Comparison of ENCODE assay signal across 22 cellular contexts in genomic region chr20:48156521-48156920, GRCh38.
DNase-seq lines count a peak whose midpoint lies in the region; ATAC-seq, FAIRE-seq and TF ChIP-seq lines count a peak whose summit lies in the region.
"Had no signal": no experiment of that assay in that cellular context is flagged by ENCODE, and none has a peak within 500 bp of the region (broad histone marks: within the 10 kb centered on the region; RNA-seq: fewer than 3 reads in every experiment).

No MANE protein-coding gene starts in this region.

- peaks cover 3% of the 10 kb centered on the region for H3K9me3 Mint-ChIP-seq in activated T-cell treated with anti-CD3 and anti-CD28 coated beads, Interleukin-2, amount 50 U/mL, for 4 hours

- no peak overlapping the region for H3K14ac ChIP-seq in trophoblast cell (ENCODE audit: low read length)

- intact Hi-C loops in PC-9 (cut with micrococcal nuclease; ENCODE audit: unreplicated experiment) = loop anchor here (2.0 kb wide), 2 partner anchors 138 to 464 kb away; no protein-coding TSS in a partner anchor

- TF ChIP-seq CTCF in PC-9 (conservative IDR thresholded peaks at IDR 0.05) (no peak), bronchial epithelial cell (IDR thresholded peaks at IDR 0.05; ENCODE audit: insufficient read depth, low read length, severe bottlenecking) (no peak)

- no peak for ATAC-seq in activated T-cell treated with anti-CD3 and anti-CD28 coated beads, Interleukin-2, amount 50 U/mL, for 4 hours
- ATAC-seq: CD8-positive, alpha-beta T cell; GM12878; GM23338; HCT116 had no signal

- H3K4me1 ChIP-seq in PC-9 (replicated peaks; ENCODE audit: insufficient read depth) (peaks cover 45% of the 10 kb centered on the region), trophoblast cell (ENCODE audit: control insufficient read depth in 1 of 2, insufficient read depth in 2 of 2, low read length in 2 of 2) (peaks cover 0 to 5% of the 10 kb centered on the region in 2 experiments)

- CTCF ChIA-PET in PC-9 (lab: Charles Lee) = no interaction called here

- H4K20me1 ChIP-seq in PC-9 (ENCODE audit: insufficient read depth) = no peaks in the 10 kb centered on the region
- H4K20me1 ChIP-seq: BLaER1 had no signal

- no peak overlapping the region for H3K23ac ChIP-seq in trophoblast cell (ENCODE audit: low read length)

- H3K4me2 ChIP-seq in PC-9 (peak overlapping the region; percentile 48), trophoblast cell (ENCODE audit: low read length) (no peak overlapping the region)
- H3K4me2 ChIP-seq: BLaER1, GM23338 had no signal

- H3K79me2 ChIP-seq in PC-9 (ENCODE audit: low read depth) (no peaks in the 10 kb centered on the region), trophoblast cell (ENCODE audit: control insufficient read depth, insufficient read depth, low read length, poor library complexity) (no peaks in the 10 kb centered on the region)

- BruUV-seq in PC-9 (replicated peaks; lab: Mats Ljungman, UMichigan) = no TSS peak

- H4K12ac ChIP-seq in trophoblast cell (ENCODE audit: low read depth, low read length) = no peak overlapping the region

- H3K4me1 Mint-ChIP-seq in activated T-cell treated with anti-CD3 and anti-CD28 coated beads, Interleukin-2, amount 50 U/mL, for 4 hours (ENCODE audit: low read depth) = no peaks in the 10 kb centered on the region
- H3K4me1 Mint-ChIP-seq: B cell; CD4-positive, CD25-positive, alpha-beta regulatory T cell had no signal

- no CpG with 5 or more reads among the region's 2 CpGs for WGBS in trophoblast cell (ENCODE audit: extremely low coverage, insufficient coverage, insufficient read length)

- FAIRE-seq in bronchial epithelial cell (lab: Jason Lieb, UNC) = no peak
- FAIRE-seq: D721Med, GM12878, GM19239 had no signal

- H2BK12ac ChIP-seq in trophoblast cell (ENCODE audit: low read length) = no peak overlapping the region

- no peak overlapping the region for H3K4me3 Mint-ChIP-seq in activated T-cell treated with anti-CD3 and anti-CD28 coated beads, Interleukin-2, amount 50 U/mL, for 4 hours
- H3K4me3 Mint-ChIP-seq: B cell; CD4-positive, CD25-positive, alpha-beta regulatory T cell; CD8-positive, alpha-beta T cell; GM23338; H9 had no signal

- H2AFZ ChIP-seq in PC-9 (no peak overlapping the region), trophoblast cell (ENCODE audit: insufficient read depth, low read length, poor library complexity) (no peak overlapping the region)
- H2AFZ ChIP-seq: GM23338 had no signal

- H2BK120ac ChIP-seq in trophoblast cell (ENCODE audit: insufficient read depth, low read length, poor library complexity) = no peak overlapping the region

- no peak overlapping the region for H3K9ac ChIP-seq in trophoblast cell (ENCODE audit: low read length)
- H3K9ac ChIP-seq: BLaER1 had no signal

- H3K27me3 ChIP-seq in PC-9 (ENCODE audit: insufficient read depth, low read depth) (no peaks in the 10 kb centered on the region), bronchial epithelial cell (ENCODE audit: control insufficient read depth, insufficient read depth, low read length) (no peaks in the 10 kb centered on the region), trophoblast cell (ENCODE audit: insufficient read depth, low read length) (no peaks in the 10 kb centered on the region)
- H3K27me3 ChIP-seq: BLaER1 had no signal

- no peaks in the 10 kb centered on the region for H3K79me1 ChIP-seq in trophoblast cell (ENCODE audit: low read length)

- H3K4me3 ChIP-seq in PC-9 = peak overlapping the region; percentile 25; the same call in 1 of the 2 replicates
- no peak overlapping the region for H3K4me3 ChIP-seq in bronchial epithelial cell (ENCODE audit: low read depth, low read length)
- no peak overlapping the region for H3K4me3 ChIP-seq in trophoblast cell (ENCODE audit: low read depth, low read length)
- H3K4me3 ChIP-seq: BLaER1, GM12878, GM23338 had no signal

- no peak overlapping the region for H2BK5ac ChIP-seq in trophoblast cell (ENCODE audit: low read depth, low read length, poor library complexity)

- peak overlapping the region; percentile 89 for H3K27ac ChIP-seq in PC-9
- H3K27ac ChIP-seq in trophoblast cell (ENCODE audit: low read depth, low read length) = no peak overlapping the region
- H3K27ac ChIP-seq: BLaER1, C4-2B had no signal

- H3K18ac ChIP-seq in trophoblast cell (ENCODE audit: low read length) = no peak overlapping the region

- no peak overlapping the region for H2AK5ac ChIP-seq in trophoblast cell (ENCODE audit: low read length)

- DNase-seq in PC-9 (peak; percentile 27 to 64), bronchial epithelial cell (ENCODE audit: low read depth) (peak; percentile 30), trophoblast cell (peak; percentile 62 to 77), NCI-H1436 treated with DMSO at 0.1 percent for 48 hours (lab: John Stamatoyannopoulos, UW) (no peak), nucleus accumbens (lab: John Stamatoyannopoulos, UW) (no peak)
- no peak for DNase-seq in activated T-cell treated with anti-CD3 and anti-CD28 coated beads, Interleukin-2, amount 50 U/mL, for 4 hours
- DNase-seq: Caco-2; CD4-positive, CD25-positive, alpha-beta regulatory T cell; CD8-positive, alpha-beta T cell; DMS 273 treated with DMSO at 0.1 percent for 48 hours; DMS79; EL; GDM1; H9 had no signal

- peaks cover 18% of the 10 kb centered on the region for H3K27me3 Mint-ChIP-seq in activated T-cell treated with anti-CD3 and anti-CD28 coated beads, Interleukin-2, amount 50 U/mL, for 4 hours (ENCODE audit: low read depth)

- no peaks in the 10 kb centered on the region for H3K36me3 Mint-ChIP-seq in activated T-cell treated with anti-CD3 and anti-CD28 coated beads, Interleukin-2, amount 50 U/mL, for 4 hours (ENCODE audit: insufficient read depth)
- H3K36me3 Mint-ChIP-seq: CD8-positive, alpha-beta T cell had no signal

- H3K36me3 ChIP-seq in PC-9 (ENCODE audit: low read depth) = no peaks in the 10 kb centered on the region
- no peaks in the 10 kb centered on the region for H3K36me3 ChIP-seq in bronchial epithelial cell (ENCODE audit: control insufficient read depth, insufficient read depth, low read length)
- H3K36me3 ChIP-seq in trophoblast cell (ENCODE audit: control insufficient read depth in 1 of 2, insufficient read depth in 2 of 2, low read length in 2 of 2) = no peaks in the 10 kb centered on the region
- H3K36me3 ChIP-seq: BLaER1 had no signal

- peaks cover 30% of the 10 kb centered on the region for H3F3A ChIP-seq in PC-9 (ENCODE audit: insufficient read depth, low read depth)

- no peaks in the 10 kb centered on the region for H3K9me2 ChIP-seq in PC-9 (ENCODE audit: insufficient read depth)

- no peak overlapping the region for H4K8ac ChIP-seq in trophoblast cell (ENCODE audit: low read depth, low read length)

- no peak overlapping the region for H3K4ac ChIP-seq in trophoblast cell (ENCODE audit: low read depth, low read length)

- POLR2A ChIA-PET in PC-9 (lab: Charles Lee; ENCODE audit: unreplicated experiment) = no interaction called here

- H3K9me3 ChIP-seq in PC-9 (ENCODE audit: insufficient read depth, low read depth) (peaks cover 22% of the 10 kb centered on the region), trophoblast cell (ENCODE audit: insufficient read depth, low read depth, low read length) (peaks cover 11% of the 10 kb centered on the region)

- no peak overlapping the region for H4K91ac ChIP-seq in trophoblast cell (ENCODE audit: low read depth, low read length)

Comparison
In these comparisons a context has a peak if more than half of its experiments do, and no peak if none do; other contexts are left out.
1. DNase-seq: peak in PC-9 (2 of 2), bronchial epithelial cell (single experiment) and trophoblast cell (2 of 2); none in activated T-cell treated with anti-CD3 and anti-CD28 coated beads, Interleukin-2, amount 50 U/mL, for 4 hours (single experiment), NCI-H1436 treated with DMSO at 0.1 percent for 48 hours (single experiment) and nucleus accumbens (0 of 56).